ENCODE assay signal across 8 cellular contexts in the genomic region with DNA sequence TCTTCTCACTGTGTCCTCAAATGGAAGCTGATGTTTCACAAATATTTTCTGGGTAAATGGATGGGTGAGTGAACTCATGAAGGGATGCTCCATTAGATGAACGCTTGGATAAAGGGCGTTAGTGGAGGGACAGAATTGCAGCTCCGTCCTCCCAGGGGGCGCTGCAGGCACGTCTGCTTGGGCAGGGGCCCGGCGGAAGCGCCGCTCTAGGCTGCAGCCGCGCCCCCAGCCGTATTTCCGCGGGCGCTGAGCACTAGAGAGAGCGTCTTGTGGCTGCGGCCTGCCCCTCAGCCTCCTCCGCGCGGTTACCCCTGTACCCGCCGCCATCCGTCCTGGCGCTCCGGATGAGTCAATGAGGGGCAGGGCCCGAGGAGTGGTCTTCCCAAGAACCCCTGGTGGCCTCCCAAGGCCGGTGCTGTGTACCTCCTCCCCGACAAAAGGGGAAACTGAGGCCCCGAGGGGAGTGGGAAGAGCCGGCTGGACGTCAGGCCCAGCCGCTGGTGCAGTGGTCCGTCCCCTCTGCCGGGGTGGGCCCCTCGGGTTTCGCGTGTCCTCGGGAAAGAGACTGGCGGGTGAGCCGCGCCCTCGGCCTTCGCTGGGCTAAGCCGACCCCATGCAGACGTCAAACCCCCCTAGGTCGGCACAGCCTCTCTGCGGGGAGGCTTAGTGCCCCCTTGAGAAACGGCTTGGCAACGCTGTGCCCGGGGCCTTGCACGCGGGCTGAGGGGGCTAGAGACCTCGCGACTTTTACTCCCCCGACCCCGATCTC. TPM values are rescaled to one million over a fixed set of nuclear protein-coding genes. Genes with fewer than 3 reads are reported as not detected.
A peak's percentile ranks its signal among the peaks of the same experiment; 100 is the strongest.
DNase-seq lines count a peak whose midpoint lies in the region; ATAC-seq, FAIRE-seq and TF ChIP-seq lines count a peak whose summit lies in the region.

No MANE protein-coding gene starts in this region.

- peak overlapping the region; percentile 85 for H3K27ac Mint-ChIP-seq in T-helper 2 cell treated with Interferon-gamma antibody and Interleukin-4, amounts not matched to agents 5 μg/mL and 100 μg/mL, for 36 hours
- peak overlapping the region; percentile 62 for H3K27ac Mint-ChIP-seq in astrocyte (ENCODE audit: unreplicated experiment)

- H3K27me3 ChIP-seq in astrocyte (ENCODE audit: insufficient read depth, low read length) (no peaks in the 10 kb centered on the region), vagina (no peaks in the 10 kb centered on the region)

- H3K27ac ChIP-seq in astrocyte (ENCODE audit: low read depth, low read length) (peak overlapping the region; percentile 85), vagina (peak overlapping the region; percentile 83)

- H3K36me3 Mint-ChIP-seq in T-helper 2 cell treated with Interferon-gamma antibody and Interleukin-4, amounts not matched to agents 5 μg/mL and 100 μg/mL, for 36 hours (ENCODE audit: low read depth), result peaks cover 12% of the 10 kb centered on the region
- peaks cover 20% of the 10 kb centered on the region for H3K36me3 Mint-ChIP-seq in astrocyte (ENCODE audit: low read depth, unreplicated experiment)

- H3K36me3 ChIP-seq in astrocyte (ENCODE audit: insufficient read depth, low read length) (no peaks in the 10 kb centered on the region), vagina (peaks cover 0 to 14% of the 10 kb centered on the region in 2 donors)

- H3K79me2 ChIP-seq in astrocyte (ENCODE audit: insufficient read depth, low read length), result peaks cover 25% of the 10 kb centered on the region

- FAIRE-seq in astrocyte (lab: Jason Lieb, UNC), result no peak

- H3K9me3 Mint-ChIP-seq in T-helper 2 cell treated with Interferon-gamma antibody and Interleukin-4, amounts not matched to agents 5 μg/mL and 100 μg/mL, for 36 hours, result no peaks in the 10 kb centered on the region
- H3K9me3 Mint-ChIP-seq in astrocyte (ENCODE audit: unreplicated experiment), result no peaks in the 10 kb centered on the region

- peak in 1 of 2 donors; percentile 68 for TF ChIP-seq POLR2A in vagina (IDR thresholded peaks at IDR 0.05)

- H3K4me1 Mint-ChIP-seq in T-helper 2 cell treated with Interferon-gamma antibody and Interleukin-4, amounts not matched to agents 5 μg/mL and 100 μg/mL, for 36 hours (ENCODE audit: low read depth), result peaks cover 14% of the 10 kb centered on the region
- H3K4me1 Mint-ChIP-seq in astrocyte (ENCODE audit: low read depth, unreplicated experiment), result peaks cover 29% of the 10 kb centered on the region

- DNase-seq in NCI-H1930 (lab: John Stamatoyannopoulos, UW) (peak; percentile 87 to 97), astrocyte (ENCODE audit: low read depth) (peak; percentile 92), hepatic stellate cell (ENCODE audit: low spot score) (peak; percentile 83), putamen (ENCODE audit: low spot score) (peak; percentile 90), vagina (ENCODE audit: extremely low spot score in 2 of 2) (no peak)
- peak; percentile 93 for DNase-seq in T-helper 2 cell treated with Interferon-gamma antibody and Interleukin-4, amounts not matched to agents 5 μg/mL and 100 μg/mL, for 36 hours (ENCODE audit: low spot score)

- peak; percentile 89 for TF ChIP-seq CTCF in astrocyte (IDR thresholded peaks at IDR 0.05; ENCODE audit: insufficient read depth, low read depth, low read length)
- TF ChIP-seq CTCF in vagina (IDR thresholded peaks at IDR 0.05), result peak; percentile 56 to 98 (median 95)

- H3K4me2 ChIP-seq in astrocyte (ENCODE audit: low read length), result peak overlapping the region; percentile 97

- no peaks in the 10 kb centered on the region for H3K9me3 ChIP-seq in astrocyte (ENCODE audit: insufficient read depth, low read depth, low read length)
- no peaks in the 10 kb centered on the region for H3K9me3 ChIP-seq in vagina

- H3K27me3 Mint-ChIP-seq in T-helper 2 cell treated with Interferon-gamma antibody and Interleukin-4, amounts not matched to agents 5 μg/mL and 100 μg/mL, for 36 hours (ENCODE audit: low read depth), result peaks cover 9% of the 10 kb centered on the region
- peaks cover 6% of the 10 kb centered on the region for H3K27me3 Mint-ChIP-seq in astrocyte (ENCODE audit: low read depth, unreplicated experiment)

- intact Hi-C loops in vagina (cut with DNase I), result no loop called here

- peak overlapping the region; percentile 97 for H3K9ac ChIP-seq in astrocyte (ENCODE audit: low read length)

- ATAC-seq in GM18499 (IDR thresholded peaks at IDR 0.05; ENCODE audit: insufficient read depth, unreplicated experiment), result peak; percentile 43
- peak; percentile 84 for ATAC-seq in HG02970 (IDR thresholded peaks at IDR 0.05; ENCODE audit: low FRiP score, unreplicated experiment)

- no peaks in the 10 kb centered on the region for H4K20me1 ChIP-seq in astrocyte (ENCODE audit: insufficient read depth, low read length)

- peak overlapping the region; percentile 74 for H3K4me3 Mint-ChIP-seq in T-helper 2 cell treated with Interferon-gamma antibody and Interleukin-4, amounts not matched to agents 5 μg/mL and 100 μg/mL, for 36 hours
- H3K4me3 Mint-ChIP-seq in astrocyte (ENCODE audit: unreplicated experiment), result peak overlapping the region; percentile 79

- H3K4me3 ChIP-seq in astrocyte (ENCODE audit: insufficient read depth, low read depth, low read length) (peak overlapping the region; percentile 84), vagina (peak overlapping the region; percentile 92)

- peak overlapping the region; percentile 75 for H2AFZ ChIP-seq in astrocyte (ENCODE audit: low read depth, low read length)

- H3K4me1 ChIP-seq in astrocyte (ENCODE audit: insufficient read depth, low read length) (peaks cover 28% of the 10 kb centered on the region), vagina (peaks cover 19% of the 10 kb centered on the region)

RNA-seq across cellular contexts. Expression of gene SNHG17, which starts 11.5 kb away (rescaled TPM):
- total RNA-seq in astrocyte (34.2 and 39.3 TPM in 2 replicates), vagina (37.3 TPM)

RNA-seq across cellular contexts. Expression of gene RALGAPB, which starts 26.0 kb away (rescaled TPM):
- total RNA-seq in astrocyte (39.0 and 40.2 TPM in 2 replicates), vagina (45.2 TPM)

Comparison
In these comparisons a context has a peak if more than half of its experiments do, and no peak if none do; other contexts are left out.
1. DNase-seq: peak in NCI-H1930 (2 of 2), T-helper 2 cell treated with Interferon-gamma antibody and Interleukin-4, amounts not matched to agents 5 μg/mL and 100 μg/mL, for 36 hours (single experiment), astrocyte (single experiment), hepatic stellate cell (single experiment) and putamen (single experiment); none in vagina (0 of 2).